In genomic region chr2:139911150-139911549, GRCh38 we compare ENCODE assay signal across 9 cellular contexts.
"Had no signal": no experiment of that assay in that cellular context is flagged by ENCODE, and none has a peak within 500 bp of the region (broad histone marks: within the 10 kb centered on the region; RNA-seq: fewer than 3 reads in every experiment).

No MANE protein-coding gene starts in this region.

- H3K36me3 Mint-ChIP-seq: IgD-negative memory B cell had no signal

- DNase-seq: GOT3, H7, HFFc6, KBM-7 had no signal

- H3K9me3 ChIP-seq: HAP-1 had no signal

- H3K27ac ChIP-seq: HL-60 had no signal

- H3K4me3 Mint-ChIP-seq: HFFc6, IgD-negative memory B cell had no signal

- H3K4me1 ChIP-seq: HAP-1 had no signal

- H3K4me3 ChIP-seq: HAP-1 had no signal

- H3K27ac Mint-ChIP-seq: HFFc6, IgD-negative memory B cell had no signal

- H3K36me3 ChIP-seq: HAP-1 had no signal

- ATAC-seq: HCT116, HepG2 had no signal

- H3K27me3 Mint-ChIP-seq: IgD-negative memory B cell had no signal
